Comparison of ENCODE assay signal across 2 cellular contexts in the genomic region with DNA sequence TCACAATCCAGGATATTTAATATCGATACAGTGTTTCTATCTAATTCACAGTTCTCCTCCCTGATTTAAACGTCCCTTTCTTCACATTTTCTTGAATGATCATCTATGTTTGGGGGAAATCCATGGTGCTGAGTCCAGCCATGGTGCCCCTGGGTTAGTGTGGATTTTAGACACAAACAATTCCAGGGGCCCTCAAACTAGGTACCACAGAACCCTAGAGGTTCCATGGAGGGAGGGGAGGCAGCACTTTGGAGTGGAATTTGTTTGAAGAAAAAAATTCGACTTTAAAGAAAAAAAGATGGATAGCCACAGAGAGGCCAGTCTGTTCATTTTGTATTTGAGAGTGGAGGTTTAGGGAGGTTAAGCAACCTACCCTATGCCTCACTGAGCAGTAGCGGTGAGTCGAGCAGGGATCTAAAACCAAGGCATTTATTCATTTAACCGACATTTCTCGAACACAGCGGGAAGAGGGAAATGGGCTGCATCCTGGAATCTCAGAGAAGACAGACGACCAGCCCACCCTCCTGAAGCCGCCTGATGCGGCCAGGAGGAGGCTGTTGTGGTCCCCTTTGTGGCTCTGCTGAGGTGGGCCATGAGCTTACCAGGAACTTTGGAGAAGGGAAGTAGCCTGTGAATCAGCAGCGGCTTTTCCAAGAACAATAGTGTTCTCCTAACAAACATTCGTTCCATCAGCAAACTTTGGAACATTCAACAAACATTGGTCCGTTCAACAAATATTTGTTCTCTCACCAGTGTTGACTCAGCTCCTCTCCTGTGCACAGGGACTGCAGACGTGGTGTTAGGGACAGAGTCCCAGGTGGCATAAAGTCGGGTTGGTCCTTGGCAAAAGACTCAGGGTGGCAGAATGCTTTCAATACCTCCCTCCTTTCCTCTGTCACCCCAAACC.
TF ChIP-seq lines count a peak whose summit lies in the region.

No MANE protein-coding gene starts in this region.

TF ChIP-seq in IMR-90, 13 proteins besides CTCF, POLR2A, EP300 and RAD21:
- TF ChIP-seq MAFK (IDR thresholded peaks at IDR 0.05; ENCODE audit: low read depth, low read length) (no peak), FOS (IDR thresholded peaks at IDR 0.05; ENCODE audit: low read depth, low read length) (no peak), BHLHE40 (IDR thresholded peaks at IDR 0.05; ENCODE audit: low read depth, low read length) (no peak), CEBPB (IDR thresholded peaks at IDR 0.05; ENCODE audit: low read depth, low read length) (no peak), SMC3 (IDR thresholded peaks at IDR 0.05; ENCODE audit: low read depth, low read length) (no peak), RCOR1 (IDR thresholded peaks at IDR 0.05; ENCODE audit: insufficient replicate concordance, low read length) (no peak), MAZ (IDR thresholded peaks at IDR 0.05; ENCODE audit: borderline replicate concordance, low read depth, low read length) (no peak), MXI1 (IDR thresholded peaks at IDR 0.05; ENCODE audit: borderline replicate concordance, low read depth, low read length) (no peak), CHD1 (IDR thresholded peaks at IDR 0.05; ENCODE audit: low read depth, low read length) (no peak), RFX5 (IDR thresholded peaks at IDR 0.05; ENCODE audit: low read depth, low read length) (no peak)
- TF ChIP-seq, protein P1, sequence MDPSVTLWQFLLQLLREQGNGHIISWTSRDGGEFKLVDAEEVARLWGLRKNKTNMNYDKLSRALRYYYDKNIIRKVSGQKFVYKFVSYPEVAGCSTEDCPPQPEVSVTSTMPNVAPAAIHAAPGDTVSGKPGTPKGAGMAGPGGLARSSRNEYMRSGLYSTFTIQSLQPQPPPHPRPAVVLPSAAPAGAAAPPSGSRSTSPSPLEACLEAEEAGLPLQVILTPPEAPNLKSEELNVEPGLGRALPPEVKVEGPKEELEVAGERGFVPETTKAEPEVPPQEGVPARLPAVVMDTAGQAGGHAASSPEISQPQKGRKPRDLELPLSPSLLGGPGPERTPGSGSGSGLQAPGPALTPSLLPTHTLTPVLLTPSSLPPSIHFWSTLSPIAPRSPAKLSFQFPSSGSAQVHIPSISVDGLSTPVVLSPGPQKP (IDR thresholded peaks at IDR 0.05; ENCODE audit: borderline replicate concordance, low read depth, low read length), result no peak
- TF ChIP-seq, protein P2, sequence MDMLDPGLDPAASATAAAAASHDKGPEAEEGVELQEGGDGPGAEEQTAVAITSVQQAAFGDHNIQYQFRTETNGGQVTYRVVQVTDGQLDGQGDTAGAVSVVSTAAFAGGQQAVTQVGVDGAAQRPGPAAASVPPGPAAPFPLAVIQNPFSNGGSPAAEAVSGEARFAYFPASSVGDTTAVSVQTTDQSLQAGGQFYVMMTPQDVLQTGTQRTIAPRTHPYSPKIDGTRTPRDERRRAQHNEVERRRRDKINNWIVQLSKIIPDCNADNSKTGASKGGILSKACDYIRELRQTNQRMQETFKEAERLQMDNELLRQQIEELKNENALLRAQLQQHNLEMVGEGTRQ (IDR thresholded peaks at IDR 0.05; ENCODE audit: low read depth, low read length), result no peak

TF ChIP-seq in HepG2, 621 proteins besides CTCF, POLR2A, EP300 and RAD21 (continues in another document):
- TF ChIP-seq ZNF333 (CRISPR knock-in tag; IDR thresholded peaks at IDR 0.05; ENCODE audit: borderline replicate concordance), result no peak
- TF ChIP-seq IRX3 (CRISPR knock-in tag; IDR thresholded peaks at IDR 0.05; ENCODE audit: borderline replicate concordance, low read depth), result no peak
- TF ChIP-seq ZBTB43 (CRISPR knock-in tag; conservative IDR thresholded peaks at IDR 0.05), result peak; percentile 96
- TF ChIP-seq CEBPG (CRISPR knock-in tag; IDR thresholded peaks at IDR 0.05), result peak; percentile 15; the same call in 1 of the 2 replicates
- TF ChIP-seq ZNF781 (CRISPR knock-in tag; IDR thresholded peaks at IDR 0.05; ENCODE audit: borderline replicate concordance, not compliant biosample characterization), result no peak
- TF ChIP-seq SCMH1 (CRISPR knock-in tag; IDR thresholded peaks at IDR 0.05; ENCODE audit: borderline replicate concordance), result no peak
- TF ChIP-seq GPN1 (CRISPR knock-in tag; IDR thresholded peaks at IDR 0.05; ENCODE audit: borderline replicate concordance), result no peak
- no peak for TF ChIP-seq HDAC6 (IDR thresholded peaks at IDR 0.05; ENCODE audit: low read depth, low read length)
- peak; percentile 90 for TF ChIP-seq ZSCAN25 (CRISPR knock-in tag; IDR thresholded peaks at IDR 0.05)
- no peak for TF ChIP-seq FOXK2 (IDR thresholded peaks at IDR 0.05)
- TF ChIP-seq TOPORS (CRISPR knock-in tag; IDR thresholded peaks at IDR 0.05), result peak; percentile 61; the same call in 1 of the 2 replicates
- TF ChIP-seq FOXK1 (CRISPR knock-in tag; IDR thresholded peaks at IDR 0.05; ENCODE audit: borderline replicate concordance, low read depth), result peak; percentile 93; the same call in 1 of the 2 replicates
- TF ChIP-seq ZNF230 (CRISPR knock-in tag; IDR thresholded peaks at IDR 0.05), result no peak
- no peak for TF ChIP-seq TCF7L2 (IDR thresholded peaks at IDR 0.05; ENCODE audit: low read depth, low read length)
- TF ChIP-seq CCAR2 (optimal IDR thresholded peaks at IDR 0.05; ENCODE audit: low read depth, low read length), result no peak
- peak; percentile 58; the same call in 1 of the 2 replicates for TF ChIP-seq HOXA5 (CRISPR knock-in tag; IDR thresholded peaks at IDR 0.05)
- TF ChIP-seq MXD3 (CRISPR knock-in tag; IDR thresholded peaks at IDR 0.05), result no peak
- TF ChIP-seq ZNF441 (CRISPR knock-in tag; IDR thresholded peaks at IDR 0.05; ENCODE audit: borderline replicate concordance), result no peak
- no peak for TF ChIP-seq PRMT3 (CRISPR knock-in tag; IDR thresholded peaks at IDR 0.05; ENCODE audit: borderline replicate concordance, low read depth)
- TF ChIP-seq GFI1 (CRISPR knock-in tag; IDR thresholded peaks at IDR 0.05; ENCODE audit: borderline replicate concordance), result peak; percentile 52; the same call in 1 of the 2 replicates
- TF ChIP-seq, protein P3, sequence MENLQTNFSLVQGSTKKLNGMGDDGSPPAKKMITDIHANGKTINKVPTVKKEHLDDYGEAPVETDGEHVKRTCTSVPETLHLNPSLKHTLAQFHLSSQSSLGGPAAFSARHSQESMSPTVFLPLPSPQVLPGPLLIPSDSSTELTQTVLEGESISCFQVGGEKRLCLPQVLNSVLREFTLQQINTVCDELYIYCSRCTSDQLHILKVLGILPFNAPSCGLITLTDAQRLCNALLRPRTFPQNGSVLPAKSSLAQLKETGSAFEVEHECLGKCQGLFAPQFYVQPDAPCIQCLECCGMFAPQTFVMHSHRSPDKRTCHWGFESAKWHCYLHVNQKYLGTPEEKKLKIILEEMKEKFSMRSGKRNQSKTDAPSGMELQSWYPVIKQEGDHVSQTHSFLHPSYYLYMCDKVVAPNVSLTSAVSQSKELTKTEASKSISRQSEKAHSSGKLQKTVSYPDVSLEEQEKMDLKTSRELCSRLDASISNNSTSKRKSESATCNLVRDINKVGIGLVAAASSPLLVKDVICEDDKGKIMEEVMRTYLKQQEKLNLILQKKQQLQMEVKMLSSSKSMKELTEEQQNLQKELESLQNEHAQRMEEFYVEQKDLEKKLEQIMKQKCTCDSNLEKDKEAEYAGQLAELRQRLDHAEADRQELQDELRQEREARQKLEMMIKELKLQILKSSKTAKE (CRISPR knock-in tag; IDR thresholded peaks at IDR 0.05; ENCODE audit: borderline replicate concordance), result peak; percentile 82
- TF ChIP-seq, protein P4, sequence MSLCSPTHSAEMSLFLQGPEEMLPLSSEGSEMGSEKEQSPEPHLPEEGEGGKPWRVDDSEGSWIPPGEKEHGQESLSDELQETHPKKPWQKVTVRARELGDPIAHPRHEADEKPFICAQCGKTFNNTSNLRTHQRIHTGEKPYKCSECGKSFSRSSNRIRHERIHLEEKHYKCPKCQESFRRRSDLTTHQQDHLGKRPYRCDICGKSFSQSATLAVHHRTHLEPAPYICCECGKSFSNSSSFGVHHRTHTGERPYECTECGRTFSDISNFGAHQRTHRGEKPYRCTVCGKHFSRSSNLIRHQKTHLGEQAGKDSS (CRISPR knock-in tag; IDR thresholded peaks at IDR 0.05; ENCODE audit: borderline replicate concordance, low read depth), result no peak
- TF ChIP-seq ZNF264 (CRISPR knock-in tag; IDR thresholded peaks at IDR 0.05), result no peak
- TF ChIP-seq PTBP1 (IDR thresholded peaks at IDR 0.05; ENCODE audit: low read depth, low read length, poor library complexity, severe bottlenecking), result no peak
- TF ChIP-seq BRCA1 (CRISPR knock-in tag; IDR thresholded peaks at IDR 0.05), result no peak
- TF ChIP-seq ZZZ3 (CRISPR knock-in tag; IDR thresholded peaks at IDR 0.05; ENCODE audit: borderline replicate concordance), result no peak
- no peak for TF ChIP-seq ZKSCAN5 (CRISPR knock-in tag; IDR thresholded peaks at IDR 0.05)
- peak; percentile 31; the same call in 1 of the 2 replicates for TF ChIP-seq ZBTB26 (CRISPR knock-in tag; IDR thresholded peaks at IDR 0.05; ENCODE audit: borderline replicate concordance)
- TF ChIP-seq ZNF572 (CRISPR knock-in tag; IDR thresholded peaks at IDR 0.05), result no peak
- TF ChIP-seq, protein P5, sequence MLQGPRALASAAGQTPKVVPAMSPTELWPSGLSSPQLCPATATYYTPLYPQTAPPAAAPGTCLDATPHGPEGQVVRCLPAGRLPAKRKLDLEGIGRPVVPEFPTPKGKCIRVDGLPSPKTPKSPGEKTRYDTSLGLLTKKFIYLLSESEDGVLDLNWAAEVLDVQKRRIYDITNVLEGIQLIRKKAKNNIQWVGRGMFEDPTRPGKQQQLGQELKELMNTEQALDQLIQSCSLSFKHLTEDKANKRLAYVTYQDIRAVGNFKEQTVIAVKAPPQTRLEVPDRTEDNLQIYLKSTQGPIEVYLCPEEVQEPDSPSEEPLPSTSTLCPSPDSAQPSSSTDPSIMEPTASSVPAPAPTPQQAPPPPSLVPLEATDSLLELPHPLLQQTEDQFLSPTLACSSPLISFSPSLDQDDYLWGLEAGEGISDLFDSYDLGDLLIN (CRISPR knock-in tag; IDR thresholded peaks at IDR 0.05; ENCODE audit: borderline replicate concordance), result no peak
- no peak for TF ChIP-seq BATF2 (CRISPR knock-in tag; IDR thresholded peaks at IDR 0.05)
- 0 out of 2 replicates have a peak, but pooled peaks have one; percentile 32 for TF ChIP-seq ZNF790 (CRISPR knock-in tag; IDR thresholded peaks at IDR 0.05; ENCODE audit: borderline replicate concordance)
- TF ChIP-seq SATB2 (CRISPR knock-in tag; IDR thresholded peaks at IDR 0.05), result no peak
- TF ChIP-seq KDM2A (CRISPR knock-in tag; IDR thresholded peaks at IDR 0.05; ENCODE audit: borderline replicate concordance, low read depth), result peak; percentile 47; the same call in 1 of the 2 replicates
- no peak for TF ChIP-seq THAP8 (CRISPR knock-in tag; IDR thresholded peaks at IDR 0.05; ENCODE audit: borderline replicate concordance)
- peak; percentile 93 for TF ChIP-seq HDAC1 (CRISPR knock-in tag; IDR thresholded peaks at IDR 0.05)
- TF ChIP-seq ARID3A (IDR thresholded peaks at IDR 0.05; ENCODE audit: low read depth, low read length), result no peak
